22 cellular contexts compared by ENCODE assay signal in the genomic region with DNA sequence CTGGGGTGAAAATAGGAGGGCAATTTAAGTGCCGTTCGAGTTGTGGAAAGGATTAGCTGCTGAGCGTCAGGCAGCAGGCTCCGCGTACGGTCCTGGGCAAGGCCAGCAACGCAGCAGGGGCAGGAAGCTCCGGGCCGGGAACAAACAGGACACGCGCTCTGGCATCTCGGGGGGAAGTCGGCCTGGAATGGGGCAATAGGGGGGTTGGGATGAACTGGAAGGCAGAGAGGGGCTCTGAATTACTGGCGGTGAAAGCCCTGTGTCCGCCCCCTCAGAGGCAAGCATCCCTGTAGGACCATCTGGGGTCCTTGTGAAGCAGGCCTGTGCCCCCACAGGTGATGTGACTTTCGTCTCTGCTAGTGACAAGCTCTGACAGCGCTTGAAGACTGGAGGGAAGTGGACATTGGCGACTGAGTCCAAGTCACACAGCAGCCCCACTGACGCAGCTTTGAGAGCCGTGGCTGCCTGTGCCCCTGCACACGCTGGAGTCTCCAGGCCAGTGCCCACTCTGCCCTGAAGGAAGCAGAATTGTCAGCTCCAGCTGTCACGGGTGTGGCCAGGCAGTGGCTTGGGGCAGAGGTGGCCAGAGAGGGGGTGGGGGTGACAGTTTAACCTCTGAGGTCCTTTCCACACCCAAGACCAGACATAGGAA. TPM values are rescaled to one million over a fixed set of nuclear protein-coding genes. Genes with fewer than 3 reads are reported as not detected.
DNase-seq lines count a peak whose midpoint lies in the region; ATAC-seq and TF ChIP-seq lines count a peak whose summit lies in the region.
"Had no signal": no experiment of that assay in that cellular context is flagged by ENCODE, and none has a peak within 500 bp of the region (broad histone marks: within the 10 kb centered on the region; RNA-seq: fewer than 3 reads in every experiment).

No MANE protein-coding gene starts in this region.

- peaks cover 12 to 31% of the 10 kb centered on the region in 2 donors for H3K27me3 Mint-ChIP-seq in CD8-positive, alpha-beta memory T cell
- H3K27me3 Mint-ChIP-seq in central memory CD8-positive, alpha-beta T cell = peaks cover 42% of the 10 kb centered on the region

- H3K4me2 ChIP-seq in SK-N-SH (no peak overlapping the region), neuronal stem cell (ENCODE audit: insufficient read depth, low read length, poor library complexity, severe bottlenecking) (no peak overlapping the region)

- peak overlapping the region; percentile 6 for H2BK5ac ChIP-seq in neuronal stem cell (ENCODE audit: low read length)

- POLR2A ChIA-PET in SK-N-SH (lab: Yijun Ruan, JAX) = no interaction called here
- POLR2A ChIA-PET in CD8-positive, alpha-beta memory T cell (lab: Charles Lee) = no interaction called here

- no peaks in the 10 kb centered on the region for H3K79me2 ChIP-seq in SK-N-SH (ENCODE audit: insufficient read depth)

- no peak overlapping the region for H3K14ac ChIP-seq in neuronal stem cell (ENCODE audit: low read length)

- H3K27ac Mint-ChIP-seq in CD8-positive, alpha-beta memory T cell = peak overlapping the region in 6 of 8 donors; percentile 12 to 86 (median 62)
- peak overlapping the region; percentile 74 for H3K27ac Mint-ChIP-seq in central memory CD8-positive, alpha-beta T cell (ENCODE audit: low read depth)

- H3K9me2 ChIP-seq in SK-N-SH = no peaks in the 10 kb centered on the region

- H2BK12ac ChIP-seq in neuronal stem cell (ENCODE audit: low read length) = no peak overlapping the region

- no peak for TF ChIP-seq EP300 in SK-N-SH (IDR thresholded peaks at IDR 0.05; ENCODE audit: borderline replicate concordance in 1 of 2, low read depth in 1 of 2, low read length in 1 of 2)

- H3F3A ChIP-seq in SK-N-SH (replicated peaks; ENCODE audit: insufficient read depth) = no peaks in the 10 kb centered on the region

- H3K79me1 ChIP-seq in neuronal stem cell (ENCODE audit: low read depth, low read length) = no peaks in the 10 kb centered on the region

- no peak overlapping the region for H2BK15ac ChIP-seq in neuronal stem cell (ENCODE audit: low read length)

- H3K27ac ChIP-seq in SK-N-SH (ENCODE audit: low read depth in 2 of 2, low read length in 1 of 2) (no peak overlapping the region), neuronal stem cell (replicated peaks; ENCODE audit: low read length) (no peak overlapping the region)
- H3K27ac ChIP-seq in CD8-positive, alpha-beta memory T cell (ENCODE audit: low read depth, low read length) = no peak overlapping the region
- H3K27ac ChIP-seq: C4-2B, SJSA1 had no signal

- DNase-seq in SK-N-SH = peak; percentile 24
- DNase-seq in CD8-positive, alpha-beta memory T cell = no peak
- DNase-seq in central memory CD8-positive, alpha-beta T cell (ENCODE audit: low spot score in 2 of 2) = peak in 1 of 2 donors; percentile 11
- no peak for DNase-seq in neuronal stem cell (ENCODE audit: low spot score)
- no peak for DNase-seq in DMS 273 treated with DMSO at 0.1 percent for 48 hours (lab: John Stamatoyannopoulos, UW)
- no peak for DNase-seq in GM20000 (ENCODE audit: low spot score)
- DNase-seq: 8988T, COR-L47, DMS79 treated with DMSO at 0.1 percent for 48 hours, GOT3, KG1, NCI-H1092, NCI-H1694, NCI-H2107, NCI-H345, NCI-H526 treated with DMSO at 0.1 percent for 48 hours, PC-3 had no signal

- no peaks in the 10 kb centered on the region for H3K9me3 Mint-ChIP-seq in CD8-positive, alpha-beta memory T cell
- H3K9me3 Mint-ChIP-seq in central memory CD8-positive, alpha-beta T cell = no peaks in the 10 kb centered on the region

- TF ChIP-seq RAD21 in SK-N-SH (IDR thresholded peaks at IDR 0.05; ENCODE audit: low read length) = no peak

- no peaks in the 10 kb centered on the region for H3K36me3 Mint-ChIP-seq in CD8-positive, alpha-beta memory T cell
- H3K36me3 Mint-ChIP-seq in central memory CD8-positive, alpha-beta T cell (ENCODE audit: insufficient read depth) = peaks cover 5% of the 10 kb centered on the region

- no peaks in the 10 kb centered on the region for H3K36me3 ChIP-seq in SK-N-SH (replicated peaks in 1 of 2; ENCODE audit: control insufficient read depth in 1 of 2, insufficient read depth in 2 of 2, low read length in 1 of 2)
- H3K36me3 ChIP-seq in CD8-positive, alpha-beta memory T cell (ENCODE audit: insufficient read depth, low read length) = no peaks in the 10 kb centered on the region
- H3K36me3 ChIP-seq in neuronal stem cell (replicated peaks in 1 of 2; ENCODE audit: control insufficient read depth in 2 of 2, insufficient read depth in 2 of 2, low read length in 2 of 2) = no peaks in the 10 kb centered on the region
- H3K36me3 ChIP-seq: SJSA1 had no signal

- H2AK5ac ChIP-seq in neuronal stem cell (ENCODE audit: low read depth, low read length) = peak overlapping the region; percentile 89

- H3K18ac ChIP-seq in neuronal stem cell (ENCODE audit: low read length) = peak overlapping the region; percentile 27

- WGBS in SK-N-SH (ENCODE audit: low lambda C conversion rate) = 65% methylated on average over 22 of the region's 22 CpGs
- WGBS in neuronal stem cell (ENCODE audit: extremely low coverage in 2 of 2, insufficient read length in 2 of 2, insufficient replicate concordance in 1 of 2), 2 donors = no CpG with 5 or more reads among the region's 22 CpGs

- H4K91ac ChIP-seq in neuronal stem cell (ENCODE audit: low read depth, low read length, poor library complexity) = no peak overlapping the region

- CTCF ChIA-PET in SK-N-SH (lab: Yijun Ruan, JAX) = interaction anchor here (2.0 kb wide), 1 partner anchor 193 kb away, joined by 6 read pairs; no protein-coding TSS in a partner anchor
- CTCF ChIA-PET in CD8-positive, alpha-beta memory T cell (lab: Charles Lee) = no interaction called here

- no peaks in the 10 kb centered on the region; a peak in 1 of 4 replicates for H3K4me1 ChIP-seq in SK-N-SH (ENCODE audit: control insufficient read depth in 1 of 2, insufficient read depth in 2 of 2, low read depth in 1 of 2, low read length in 1 of 2)
- peaks cover 5% of the 10 kb centered on the region for H3K4me1 ChIP-seq in CD8-positive, alpha-beta memory T cell (ENCODE audit: insufficient read depth, low read length)
- H3K4me1 ChIP-seq in neuronal stem cell (ENCODE audit: control insufficient read depth in 2 of 2, insufficient read depth in 1 of 2, low read depth in 1 of 2, low read length in 2 of 2) = peaks cover 4 to 11% of the 10 kb centered on the region in 2 donors
- H3K4me1 ChIP-seq: SJSA1 had no signal

- no peak overlapping the region for H3K23ac ChIP-seq in neuronal stem cell (ENCODE audit: low read depth, low read length, poor library complexity)

- H4K8ac ChIP-seq in neuronal stem cell (ENCODE audit: low read depth, low read length) = no peak overlapping the region

- no peak for ATAC-seq in SK-N-SH treated with all-trans-retinoic acid at 6 μM for 48 hours
- ATAC-seq in central memory CD8-positive, alpha-beta T cell (replicated peaks; ENCODE audit: extremely low read depth, poor library complexity, severe bottlenecking) = no peak
- no peak for ATAC-seq in GM21529 (IDR thresholded peaks at IDR 0.05; ENCODE audit: unreplicated experiment)
- ATAC-seq: PC-3 had no signal

- H3K4ac ChIP-seq in neuronal stem cell (ENCODE audit: low read length) = no peak overlapping the region

- H3K27me3 ChIP-seq in SK-N-SH (ENCODE audit: insufficient read depth) = no peaks in the 10 kb centered on the region; the same call in 1 of the 2 replicates
- H3K27me3 ChIP-seq in CD8-positive, alpha-beta memory T cell (ENCODE audit: insufficient read depth, low read length, poor library complexity, severe bottlenecking) = peaks cover 3% of the 10 kb centered on the region
- H3K27me3 ChIP-seq in neuronal stem cell (ENCODE audit: control insufficient read depth in 3 of 3, insufficient read depth in 3 of 3, low read depth in 1 of 3, low read length in 3 of 3) = peaks cover 0 to 59% (median 0%) of the 10 kb centered on the region in 3 experiments

- H3K4me3 Mint-ChIP-seq in CD8-positive, alpha-beta memory T cell = peak overlapping the region in 1 of 7 donors; percentile 35
- no peak overlapping the region for H3K4me3 Mint-ChIP-seq in central memory CD8-positive, alpha-beta T cell

- H3K9me3 ChIP-seq in SK-N-SH (no peaks in the 10 kb centered on the region), neuronal stem cell (replicated peaks in 1 of 2; ENCODE audit: control insufficient read depth in 2 of 2, insufficient read depth in 1 of 2, low read depth in 1 of 2, low read length in 2 of 2) (peaks cover 0 to 5% of the 10 kb centered on the region in 2 donors)
- H3K9me3 ChIP-seq in CD8-positive, alpha-beta memory T cell (ENCODE audit: low read length) = no peaks in the 10 kb centered on the region
- H3K9me3 ChIP-seq: SJSA1 had no signal

- TF ChIP-seq CTCF in SK-N-SH (IDR thresholded peaks at IDR 0.05) = no peak
- no peak for TF ChIP-seq CTCF in GM20000 (IDR thresholded peaks at IDR 0.05; ENCODE audit: extremely low read depth, missing control alignments)

- H3K4me3 ChIP-seq in SK-N-SH (ENCODE audit: low read depth in 2 of 2, low read length in 1 of 2) = no peak overlapping the region
- H3K4me3 ChIP-seq in CD8-positive, alpha-beta memory T cell (ENCODE audit: low read length) = no peak overlapping the region
- H3K4me3 ChIP-seq in neuronal stem cell (ENCODE audit: low read length in 2 of 2) = peak overlapping the region in 1 of 2 donors; percentile 38
- H3K4me3 ChIP-seq: SJSA1 had no signal

- no peaks in the 10 kb centered on the region for H4K20me1 ChIP-seq in SK-N-SH (ENCODE audit: insufficient read depth)

- H3K9ac ChIP-seq in SK-N-SH (no peak overlapping the region), neuronal stem cell (ENCODE audit: low read depth, low read length, poor library complexity) (no peak overlapping the region)

- H2AFZ ChIP-seq in SK-N-SH (ENCODE audit: low read depth) (no peak overlapping the region), neuronal stem cell (ENCODE audit: low read length) (no peak overlapping the region)

- peaks cover 0 to 15% (median 9%) of the 10 kb centered on the region in 3 donors for H3K4me1 Mint-ChIP-seq in CD8-positive, alpha-beta memory T cell
- peaks cover 8% of the 10 kb centered on the region for H3K4me1 Mint-ChIP-seq in central memory CD8-positive, alpha-beta T cell

- no peak overlapping the region for H2BK120ac ChIP-seq in neuronal stem cell (ENCODE audit: low read depth, low read length)

RNA-seq across cellular contexts. Expression of gene GPR35, which starts 22.3 kb away (rescaled TPM):
- polyA plus RNA-seq in SK-N-SH (2012; rRNA removed) = 1.2 and 1.3 TPM in 2 replicates
- 0.31 and 0.37 TPM in 2 replicates for polyA plus RNA-seq in SK-N-SH (2012; cell fraction: cytosol; rRNA removed)
- polyA plus RNA-seq in SK-N-SH (2012; cell fraction: nucleus; rRNA removed) = 8.6 and 12.4 TPM in 2 replicates
- total RNA-seq in CD8-positive, alpha-beta memory T cell = 1 to 10 TPM; 8.4 to 9.0 TPM
- polyA plus RNA-seq in CD8-positive, alpha-beta memory T cell = 1.9 TPM
- polyA plus RNA-seq in neuronal stem cell (2013, experiment 1 of 2) = 0.92 TPM
- polyA plus RNA-seq in neuronal stem cell (2013, experiment 2 of 2) = 0.96 TPM

RNA-seq across cellular contexts. Expression of gene AQP12B, which starts 35.1 kb away (rescaled TPM):
- polyA plus RNA-seq in SK-N-SH (2012; rRNA removed) = not detected in 2 replicates
- polyA plus RNA-seq in SK-N-SH (2012; cell fraction: cytosol; rRNA removed) = not detected in 2 replicates
- polyA plus RNA-seq in SK-N-SH (2012; cell fraction: nucleus; rRNA removed) = 0.02 TPM in 1 of 2 replicates, not detected in the other
- total RNA-seq in CD8-positive, alpha-beta memory T cell = not detected
- not detected for polyA plus RNA-seq in CD8-positive, alpha-beta memory T cell
- not detected for polyA plus RNA-seq in neuronal stem cell (2013, experiment 1 of 2)
- polyA plus RNA-seq in neuronal stem cell (2013, experiment 2 of 2) = not detected
- total RNA-seq: M059J, PC-3, SJSA1 had no signal

RNA-seq across cellular contexts. Expression of gene AQP12A, which starts 44.0 kb away (rescaled TPM):
- polyA plus RNA-seq in SK-N-SH (2012; rRNA removed) = not detected in 2 replicates
- polyA plus RNA-seq in SK-N-SH (2012; cell fraction: cytosol; rRNA removed) = not detected in 2 replicates
- not detected in 2 replicates for polyA plus RNA-seq in SK-N-SH (2012; cell fraction: nucleus; rRNA removed)
- not detected for total RNA-seq in CD8-positive, alpha-beta memory T cell
- polyA plus RNA-seq in CD8-positive, alpha-beta memory T cell = not detected
- polyA plus RNA-seq in neuronal stem cell (2013, experiment 1 of 2) = 0.10 TPM
- not detected for polyA plus RNA-seq in neuronal stem cell (2013, experiment 2 of 2)
- total RNA-seq: M059J, PC-3, SJSA1 had no signal
